Comparison of ENCODE assay signal across 8 cellular contexts in genomic region chr10:116796910-116797513, GRCh38. TPM values are rescaled to one million over a fixed set of nuclear protein-coding genes. Genes with fewer than 3 reads are reported as not detected.
DNase-seq lines count a peak whose midpoint lies in the region; ATAC-seq and TF ChIP-seq lines count a peak whose summit lies in the region.

No MANE protein-coding gene starts in this region.

- TF ChIP-seq CTCF in CD14-positive monocyte (IDR thresholded peaks at IDR 0.05) (peak; percentile 91), endodermal cell (conservative IDR thresholded peaks at IDR 0.05) (peak; percentile 96)

- H3K36me3 Mint-ChIP-seq in CD14-positive monocyte = no peaks in the 10 kb centered on the region
- H3K36me3 Mint-ChIP-seq in endodermal cell (ENCODE audit: low read depth) = no peaks in the 10 kb centered on the region

- peaks cover 5% of the 10 kb centered on the region for H3K27me3 ChIP-seq in endodermal cell (ENCODE audit: control insufficient read depth, insufficient read depth, low read length, poor library complexity, severe bottlenecking)

- no peak overlapping the region for H3K4me3 Mint-ChIP-seq in CD14-positive monocyte
- H3K4me3 Mint-ChIP-seq in endodermal cell = no peak overlapping the region

- WGBS in endodermal cell (ENCODE audit: insufficient coverage in 1 of 2, insufficient read length in 1 of 2), 2 experiments = 30 to 34% methylated on average over 9 of the region's 9 CpGs

- DNase-seq in CD14-positive monocyte (ENCODE audit: low spot score) (no peak), GM19240 (ENCODE audit: insufficient read length, low spot score) (peak; percentile 35), NCI-H82 treated with DMSO at 0.1 percent for 48 hours (lab: John Stamatoyannopoulos, UW; ENCODE audit: unreplicated experiment) (peak; percentile 21), endodermal cell (peak; percentile 95), mucosa of gallbladder (ENCODE audit: low spot score) (peak; percentile 75)
- DNase-seq in activated CD8-positive, alpha-beta memory T cell treated with anti-CD3 and anti-CD28 coated beads for 1 hour (ENCODE audit: extremely low read depth in 1 of 2, low read depth in 1 of 2) = peak; percentile 29 to 48
- peak; percentile 27 to 40 for DNase-seq in stimulated activated CD8-positive, alpha-beta memory T cell treated with anti-CD3 and anti-CD28 coated beads, Interleukin-7, amount 100 ng/mL, for 4 hours (ENCODE audit: low read depth in 2 of 2)

- intact Hi-C loops in CD14-positive monocyte (cut with micrococcal nuclease) = loop anchor here in 1 of 2 donors (2.0 kb wide), 1 partner anchor 378 kb away; no protein-coding TSS in a partner anchor

- H3K27me3 Mint-ChIP-seq in CD14-positive monocyte (ENCODE audit: low read depth in 3 of 3) = peaks cover 18 to 39% (median 31%) of the 10 kb centered on the region in 3 donors
- H3K27me3 Mint-ChIP-seq in endodermal cell (ENCODE audit: insufficient read depth) = peaks cover 4% of the 10 kb centered on the region

- peak; percentile 86 for ATAC-seq in HG03469 (IDR thresholded peaks at IDR 0.05; ENCODE audit: unreplicated experiment)

- H3K4me1 Mint-ChIP-seq in CD14-positive monocyte (no peaks in the 10 kb centered on the region), endodermal cell (peaks cover 13% of the 10 kb centered on the region)

- no peak overlapping the region for H3K4me3 ChIP-seq in endodermal cell (ENCODE audit: low read length)

- no peaks in the 10 kb centered on the region for H3K4me1 ChIP-seq in endodermal cell (ENCODE audit: control insufficient read depth, insufficient read depth, low read length)

- H3K36me3 ChIP-seq in endodermal cell (ENCODE audit: control insufficient read depth, insufficient read depth, low read length) = no peaks in the 10 kb centered on the region

- H3K27ac Mint-ChIP-seq in CD14-positive monocyte = no peak overlapping the region
- no peak overlapping the region for H3K27ac Mint-ChIP-seq in endodermal cell

- no peak overlapping the region for H3K9ac ChIP-seq in endodermal cell (ENCODE audit: extremely low read depth, low read length, poor library complexity, severe bottlenecking)

- no peaks in the 10 kb centered on the region for H3K9me3 ChIP-seq in endodermal cell (ENCODE audit: control insufficient read depth, low read length)

- peaks cover 0 to 2% (median 0%) of the 10 kb centered on the region in 7 donors for H3K9me3 Mint-ChIP-seq in CD14-positive monocyte
- peaks cover 1% of the 10 kb centered on the region for H3K9me3 Mint-ChIP-seq in endodermal cell

- no peak overlapping the region for H3K27ac ChIP-seq in endodermal cell (ENCODE audit: low read depth, low read length)

RNA-seq across cellular contexts. Expression of gene ENO4, which starts 52.3 kb away (rescaled TPM):
- polyA plus RNA-seq in CD14-positive monocyte = not detected
- 1 to 10 TPM; 1.1 to 2.2 TPM for total RNA-seq in endodermal cell
- polyA plus RNA-seq in endodermal cell (2013, experiment 1 of 2) = 0.53 TPM
- polyA plus RNA-seq in endodermal cell (2013, experiment 2 of 2) = 1.7 TPM
- total RNA-seq in mucosa of gallbladder = 0.20 TPM

RNA-seq across cellular contexts. Expression of gene HSPA12A, which starts 54.6 kb away (rescaled TPM):
- not detected for polyA plus RNA-seq in CD14-positive monocyte
- total RNA-seq in endodermal cell (10 to 100 TPM; 13.9 to 15.4 TPM), mucosa of gallbladder (16.5 TPM)
- polyA plus RNA-seq in endodermal cell (2013, experiment 1 of 2) = 5.3 TPM
- polyA plus RNA-seq in endodermal cell (2013, experiment 2 of 2) = 4.5 TPM
